Comparison of ENCODE assay signal across 8 cellular contexts in genomic region chr2:223896751-223897320, GRCh38. TPM values are rescaled to one million over a fixed set of nuclear protein-coding genes. Genes with fewer than 3 reads are reported as not detected.
DNase-seq lines count a peak whose midpoint lies in the region; ATAC-seq and FAIRE-seq lines count a peak whose summit lies in the region.

No MANE protein-coding gene starts in this region.

- H3K27ac ChIP-seq in ACC112 (ENCODE audit: low read depth, low read length), result peak overlapping the region; percentile 43; the same call in 1 of the 2 replicates

- H3K4me3 Mint-ChIP-seq in activated T-helper 1 cell treated with anti-CD3 and anti-CD28 coated beads, Interleukin-12 subunit alpha, Interleukin-12 subunit beta, Interleukin-2, Interleukin-4 antibody, amounts not matched to agents 30 ng/mL and 10 ng/mL and 1 ng/mL, durations not matched to agents 14 hours and 24 hours and 36 hours, result peak overlapping the region; percentile 1
- no peak overlapping the region for H3K4me3 Mint-ChIP-seq in stimulated activated naive CD8-positive, alpha-beta T cell treated with anti-CD3 and anti-CD28 coated beads, Interleukin-15, amount 100 ng/mL, for 72 hours

- no peaks in the 10 kb centered on the region for H3K9me3 Mint-ChIP-seq in activated T-helper 1 cell treated with anti-CD3 and anti-CD28 coated beads, Interleukin-12 subunit alpha, Interleukin-12 subunit beta, Interleukin-2, Interleukin-4 antibody, amounts not matched to agents 30 ng/mL and 10 ng/mL and 1 ng/mL, durations not matched to agents 14 hours and 24 hours and 36 hours
- no peaks in the 10 kb centered on the region for H3K9me3 Mint-ChIP-seq in stimulated activated naive CD8-positive, alpha-beta T cell treated with anti-CD3 and anti-CD28 coated beads, Interleukin-15, amount 100 ng/mL, for 72 hours

- ATAC-seq in HG03103 (IDR thresholded peaks at IDR 0.05; ENCODE audit: low read depth, unreplicated experiment), result peak; percentile 53
- ATAC-seq in stimulated activated naive CD8-positive, alpha-beta T cell treated with anti-CD3 and anti-CD28 coated beads, Interleukin-15, amount 100 ng/mL, for 72 hours, result peak; percentile 77

- intact Hi-C loops in activated T-helper 1 cell treated with anti-CD3 and anti-CD28 coated beads, Interleukin-12 subunit alpha, Interleukin-12 subunit beta, Interleukin-2, Interleukin-4 antibody, amounts not matched to agents 30 ng/mL and 10 ng/mL and 1 ng/mL, durations not matched to agents 14 hours and 24 hours and 36 hours (cut with micrococcal nuclease), result loop anchor here (2.0 to 5.0 kb wide), 2 partner anchors 44 to 60 kb away; partner anchors contain the start of gene MRPL44

- no peak overlapping the region for H3K27ac Mint-ChIP-seq in activated T-helper 1 cell treated with anti-CD3 and anti-CD28 coated beads, Interleukin-12 subunit alpha, Interleukin-12 subunit beta, Interleukin-2, Interleukin-4 antibody, amounts not matched to agents 30 ng/mL and 10 ng/mL and 1 ng/mL, durations not matched to agents 14 hours and 24 hours and 36 hours
- H3K27ac Mint-ChIP-seq in stimulated activated naive CD8-positive, alpha-beta T cell treated with anti-CD3 and anti-CD28 coated beads, Interleukin-15, amount 100 ng/mL, for 72 hours, result peak overlapping the region in 1 of 2 donors; percentile 82

- DNase-seq in GM19239 (ENCODE audit: insufficient read length, low spot score), result no peak
- DNase-seq in activated T-helper 1 cell treated with anti-CD3 and anti-CD28 coated beads, Interleukin-12 subunit alpha, Interleukin-12 subunit beta, Interleukin-2, Interleukin-4 antibody, amounts not matched to agents 30 ng/mL and 10 ng/mL and 1 ng/mL, durations not matched to agents 14 hours and 24 hours and 36 hours (ENCODE audit: low spot score), result no peak
- DNase-seq in stimulated activated naive CD8-positive, alpha-beta T cell treated with anti-CD3 and anti-CD28 coated beads, Interleukin-15, amount 100 ng/mL, for 72 hours, result peak in 1 of 2 donors; percentile 8
- DNase-seq in effector CD8-positive, alpha-beta T cell (lab: John Stamatoyannopoulos, UW), result no peak
- no peak for DNase-seq in stimulated activated CD4-positive, alpha-beta T cell treated with anti-CD3 and anti-CD28 coated beads, Interleukin-2, amount 100 ng/mL, for 24 hours
- DNase-seq in NCI-H1417 treated with DMSO at 0.1 percent for 48 hours (lab: John Stamatoyannopoulos, UW), result no peak

- no peak overlapping the region for H3K4me3 ChIP-seq in ACC112 (ENCODE audit: low read depth, low read length)

- H3K27me3 ChIP-seq in ACC112 (ENCODE audit: insufficient read depth, low read length), result no peaks in the 10 kb centered on the region

- H3K36me3 ChIP-seq in ACC112 (ENCODE audit: insufficient read depth, low read length), result peaks cover 14% of the 10 kb centered on the region

- peak; percentile 95 for FAIRE-seq in GM19239 (lab: Jason Lieb, UNC)

- H3K79me2 ChIP-seq in ACC112 (ENCODE audit: control insufficient read depth, insufficient read depth, low read length, unreplicated experiment), result no peaks in the 10 kb centered on the region

- no peak overlapping the region for H2AFZ ChIP-seq in ACC112 (ENCODE audit: low read length, unreplicated experiment)

- H3K4me1 Mint-ChIP-seq in activated T-helper 1 cell treated with anti-CD3 and anti-CD28 coated beads, Interleukin-12 subunit alpha, Interleukin-12 subunit beta, Interleukin-2, Interleukin-4 antibody, amounts not matched to agents 30 ng/mL and 10 ng/mL and 1 ng/mL, durations not matched to agents 14 hours and 24 hours and 36 hours (ENCODE audit: low read depth), result peaks cover 22% of the 10 kb centered on the region
- H3K4me1 Mint-ChIP-seq in stimulated activated naive CD8-positive, alpha-beta T cell treated with anti-CD3 and anti-CD28 coated beads, Interleukin-15, amount 100 ng/mL, for 72 hours, result peaks cover 18% of the 10 kb centered on the region

- H3K27me3 Mint-ChIP-seq in activated T-helper 1 cell treated with anti-CD3 and anti-CD28 coated beads, Interleukin-12 subunit alpha, Interleukin-12 subunit beta, Interleukin-2, Interleukin-4 antibody, amounts not matched to agents 30 ng/mL and 10 ng/mL and 1 ng/mL, durations not matched to agents 14 hours and 24 hours and 36 hours (ENCODE audit: insufficient read depth), result no peaks in the 10 kb centered on the region
- no peaks in the 10 kb centered on the region for H3K27me3 Mint-ChIP-seq in stimulated activated naive CD8-positive, alpha-beta T cell treated with anti-CD3 and anti-CD28 coated beads, Interleukin-15, amount 100 ng/mL, for 72 hours

- peaks cover 60% of the 10 kb centered on the region for H3K36me3 Mint-ChIP-seq in activated T-helper 1 cell treated with anti-CD3 and anti-CD28 coated beads, Interleukin-12 subunit alpha, Interleukin-12 subunit beta, Interleukin-2, Interleukin-4 antibody, amounts not matched to agents 30 ng/mL and 10 ng/mL and 1 ng/mL, durations not matched to agents 14 hours and 24 hours and 36 hours (ENCODE audit: low read depth)

- H3K4me1 ChIP-seq in ACC112 (ENCODE audit: control insufficient read depth, insufficient read depth, low read length, unreplicated experiment), result peaks cover 19% of the 10 kb centered on the region

RNA-seq across cellular contexts. Expression of gene WDFY1, which starts 48.3 kb away (rescaled TPM):
- 17.9 and 21.8 TPM in 2 replicates for total RNA-seq in activated T-helper 1 cell treated with anti-CD3 and anti-CD28 coated beads, Interleukin-12 subunit alpha, Interleukin-12 subunit beta, Interleukin-2, Interleukin-4 antibody, amounts not matched to agents 30 ng/mL and 10 ng/mL and 1 ng/mL, durations not matched to agents 14 hours and 24 hours and 36 hours

RNA-seq across cellular contexts. Expression of gene AP1S3, which starts 59.5 kb away (rescaled TPM):
- total RNA-seq in activated T-helper 1 cell treated with anti-CD3 and anti-CD28 coated beads, Interleukin-12 subunit alpha, Interleukin-12 subunit beta, Interleukin-2, Interleukin-4 antibody, amounts not matched to agents 30 ng/mL and 10 ng/mL and 1 ng/mL, durations not matched to agents 14 hours and 24 hours and 36 hours, result 11.9 and 14.4 TPM in 2 replicates
